28 cellular contexts compared by ENCODE assay signal in genomic region chr20:8060977-8061376, GRCh38.
"Had no signal": no experiment of that assay in that cellular context is flagged by ENCODE, and none has a peak within 500 bp of the region (broad histone marks: within the 10 kb centered on the region; RNA-seq: fewer than 3 reads in every experiment).

No MANE protein-coding gene starts in this region.

- H3K4me1 ChIP-seq: ascending aorta, colonic mucosa, pancreas, prostate gland, thyroid gland, upper lobe of right lung had no signal

- H3K36me3 ChIP-seq: ascending aorta, cardiac muscle cell, colonic mucosa, pancreas, prostate gland, stomach, thyroid gland, upper lobe of right lung, WERI-Rb-1 had no signal

- DNase-seq: activated CD4-positive, alpha-beta T cell treated with anti-CD3 and anti-CD28 coated beads for 48 hours; activated CD4-positive, alpha-beta T cell treated with anti-CD3 and anti-CD28 coated beads, Interleukin-2, amount 50 U/mL, for 48 hours; activated CD8-positive, alpha-beta memory T cell treated with anti-CD3 and anti-CD28 coated beads, Interleukin-2, amount 50 U/mL, for 4 hours; activated effector memory CD4-positive, alpha-beta T cell treated with anti-CD3 and anti-CD28 coated beads, Interleukin-2, amount 50 U/mL, for 16 hours; activated naive CD4-positive, alpha-beta T cell treated with anti-CD3 and anti-CD28 coated beads for 36 hours; activated naive CD8-positive, alpha-beta T cell treated with anti-CD3 and anti-CD28 coated beads for 36 hours; activated T-cell treated with anti-CD3 and anti-CD28 coated beads, Interleukin-2, amount 50 U/mL, for 1 hour; cerebellar nuclear complex; colonic mucosa; effector memory CD4-positive, alpha-beta T cell; head of caudate nucleus; hippocampal formation; left cardiac atrium; midbrain; naive thymus-derived CD4-positive, alpha-beta T cell; nucleus accumbens; pancreas; stimulated activated CD4-positive, alpha-beta T cell treated with anti-CD3 and anti-CD28 coated beads, Interleukin-2, amount 100 ng/mL, for 24 hours; stimulated activated naive B cell treated with anti-CD40 and anti-IgM and Interleukin-4, amounts not matched to agents 10 μg/mL and 1 μg/mL and 100 μg/mL, for 72 hours; stomach; thyroid gland; upper lobe of right lung; WERI-Rb-1 had no signal

- H3K4me3 ChIP-seq: ascending aorta, cardiac muscle cell, colonic mucosa, pancreas, prostate gland, smooth muscle cell, stomach, thyroid gland, upper lobe of right lung had no signal

- H3K27ac ChIP-seq: ascending aorta, cardiac muscle cell, colonic mucosa, pancreas, stomach, thyroid gland, upper lobe of right lung, WERI-Rb-1 had no signal

- H3K27me3 ChIP-seq: ascending aorta, cardiac muscle cell, colonic mucosa, pancreas, stomach, thyroid gland, upper lobe of right lung had no signal

- ATAC-seq: activated CD4-positive, CD25-positive, alpha-beta regulatory T cell treated with anti-CD3 and anti-CD28 coated beads, Interleukin-2, amount 50 U/mL, for 24 hours; left cardiac atrium; naive thymus-derived CD4-positive, alpha-beta T cell; pancreas; stimulated activated naive B cell treated with anti-CD40 and anti-IgM and Interleukin-4, amounts not matched to agents 10 μg/mL and 1 μg/mL and 100 μg/mL, for 72 hours; upper lobe of right lung had no signal
